ENCODE assay signal across 29 cellular contexts in the genomic region with DNA sequence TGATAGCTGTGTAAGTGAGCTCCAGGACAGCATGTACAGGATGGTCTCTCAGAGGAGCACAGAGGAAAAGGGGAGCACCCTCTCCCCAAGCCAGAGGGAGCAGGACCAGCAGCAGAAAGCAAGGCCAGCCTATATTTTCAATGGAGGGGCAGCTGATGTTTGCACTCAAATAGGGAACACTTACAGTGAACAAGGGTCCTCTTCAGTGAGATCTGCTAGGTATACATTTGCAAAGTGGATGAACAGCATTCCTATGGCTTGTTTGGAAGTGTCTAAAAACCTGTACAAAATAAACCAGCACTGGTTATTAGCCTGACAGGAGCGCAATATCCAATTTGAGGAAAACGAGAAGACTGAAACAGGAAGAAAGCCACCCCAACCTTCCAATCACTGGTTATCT. TPM values are rescaled to one million over a fixed set of nuclear protein-coding genes. Genes with fewer than 3 reads are reported as not detected.
"Had no signal": no experiment of that assay in that cellular context is flagged by ENCODE, and none has a peak within 500 bp of the region (broad histone marks: within the 10 kb centered on the region; RNA-seq: fewer than 3 reads in every experiment).

No MANE protein-coding gene starts in this region.

- DNase-seq: activated CD4-positive, alpha-beta T cell treated with anti-CD3 and anti-CD28 coated beads for 36 hours; activated CD4-positive, alpha-beta T cell treated with anti-CD3 and anti-CD28 coated beads, Interleukin-2, amount 10 ng/mL, durations not matched to agents 24 days and 14 days; activated CD4-positive, alpha-beta T cell treated with anti-CD3 and anti-CD28 coated beads, Interleukin-2, amount 50 U/mL, for 48 hours; activated CD4-positive, CD25-positive, alpha-beta regulatory T cell; activated CD4-positive, CD25-positive, alpha-beta regulatory T cell treated with anti-CD3 and anti-CD28 coated beads, Interleukin-2, amount 50 U/mL, for 72 hours; activated CD8-positive, alpha-beta memory T cell treated with anti-CD3 and anti-CD28 coated beads for 24 hours; activated CD8-positive, alpha-beta T cell treated with anti-CD3 and anti-CD28 coated beads for 36 hours; activated effector memory CD4-positive, alpha-beta T cell treated with Interleukin-2 at 50 U/mL for 16 hours; activated gamma-delta T cell treated with Interleukin-2 at 50 U/mL for 16 hours; activated naive CD4-positive, alpha-beta T cell treated with anti-CD3 and anti-CD28 coated beads, Interleukin-2, amount 50 U/mL, for 16 hours; activated naive CD4-positive, alpha-beta T cell treated with Interleukin-2 at 50 U/mL for 16 hours; activated T-cell treated with anti-CD3 and anti-CD28 coated beads, Interleukin-2, amount 50 U/mL, for 4 hours; amniotic stem cell; anterior cingulate cortex; body of pancreas; caudate nucleus; cortex of kidney; dermis blood vessel endothelial cell; effector CD4-positive, alpha-beta T cell; effector memory CD8-positive, alpha-beta T cell; erythroblast; foreskin keratinocyte; gastrocnemius medialis; glutamatergic neuron; T-helper 2 cell had no signal

- H3K27me3 ChIP-seq: body of pancreas, esophagus muscularis mucosa, foreskin keratinocyte, gastrocnemius medialis had no signal

- H3K27ac Mint-ChIP-seq: activated CD4-positive, alpha-beta T cell treated with anti-CD3 and anti-CD28 coated beads for 36 hours; activated CD4-positive, alpha-beta T cell treated with anti-CD3 and anti-CD28 coated beads, Interleukin-2, amount 10 ng/mL, durations not matched to agents 24 days and 14 days; activated CD8-positive, alpha-beta T cell treated with anti-CD3 and anti-CD28 coated beads for 36 hours; activated naive CD8-positive, alpha-beta T cell; activated T-helper 17 cell treated with anti-CD3 and anti-CD28 coated beads, Interleukin-2, amount 50 U/mL, for 72 hours had no signal

- H3K9me3 Mint-ChIP-seq: activated CD4-positive, alpha-beta T cell treated with anti-CD3 and anti-CD28 coated beads, Interleukin-2, amount 10 ng/mL, durations not matched to agents 24 days and 14 days; activated CD8-positive, alpha-beta T cell treated with anti-CD3 and anti-CD28 coated beads for 36 hours; activated T-cell treated with anti-CD3 and anti-CD28 coated beads, Interleukin-2, amount 50 U/mL, for 4 hours; activated T-helper 17 cell treated with anti-CD3 and anti-CD28 coated beads, Interleukin-2, amount 50 U/mL, for 72 hours; effector memory CD8-positive, alpha-beta T cell had no signal

- H3K4me1 ChIP-seq: body of pancreas, foreskin keratinocyte had no signal

- H3K4me1 Mint-ChIP-seq: activated CD4-positive, alpha-beta T cell treated with anti-CD3 and anti-CD28 coated beads for 36 hours; activated CD4-positive, alpha-beta T cell treated with anti-CD3 and anti-CD28 coated beads, Interleukin-2, amount 10 ng/mL, durations not matched to agents 24 days and 14 days; activated T-helper 17 cell treated with anti-CD3 and anti-CD28 coated beads, Interleukin-2, amount 50 U/mL, for 72 hours had no signal

- H3K27me3 Mint-ChIP-seq: activated CD4-positive, alpha-beta T cell treated with anti-CD3 and anti-CD28 coated beads for 36 hours; activated CD4-positive, alpha-beta T cell treated with anti-CD3 and anti-CD28 coated beads, Interleukin-2, amount 10 ng/mL, durations not matched to agents 24 days and 14 days; activated CD8-positive, alpha-beta T cell treated with anti-CD3 and anti-CD28 coated beads for 36 hours; activated naive CD8-positive, alpha-beta T cell; activated T-helper 17 cell treated with anti-CD3 and anti-CD28 coated beads, Interleukin-2, amount 50 U/mL, for 72 hours; effector memory CD8-positive, alpha-beta T cell had no signal

- H3K4me3 Mint-ChIP-seq: activated CD4-positive, alpha-beta T cell treated with anti-CD3 and anti-CD28 coated beads for 36 hours; activated CD4-positive, alpha-beta T cell treated with anti-CD3 and anti-CD28 coated beads, Interleukin-2, amount 10 ng/mL, durations not matched to agents 24 days and 14 days; activated CD8-positive, alpha-beta T cell treated with anti-CD3 and anti-CD28 coated beads for 36 hours; activated naive CD8-positive, alpha-beta T cell; activated T-cell treated with anti-CD3 and anti-CD28 coated beads, Interleukin-2, amount 50 U/mL, for 4 hours; activated T-helper 17 cell treated with anti-CD3 and anti-CD28 coated beads, Interleukin-2, amount 50 U/mL, for 72 hours; effector memory CD8-positive, alpha-beta T cell had no signal

- H3K27ac ChIP-seq: body of pancreas, esophagus muscularis mucosa, foreskin keratinocyte, gastrocnemius medialis had no signal

- ATAC-seq: activated CD4-positive, alpha-beta T cell treated with anti-CD3 and anti-CD28 coated beads for 36 hours; activated CD8-positive, alpha-beta T cell treated with anti-CD3 and anti-CD28 coated beads for 36 hours; activated T-helper 17 cell treated with anti-CD3 and anti-CD28 coated beads, Interleukin-2, amount 50 U/mL, for 72 hours; body of pancreas; effector memory CD8-positive, alpha-beta T cell; foreskin keratinocyte; gastrocnemius medialis had no signal

- H3K4me3 ChIP-seq: body of pancreas, esophagus muscularis mucosa, gastrocnemius medialis had no signal

- H3K9me3 ChIP-seq: body of pancreas, esophagus muscularis mucosa, gastrocnemius medialis had no signal

RNA-seq across cellular contexts. Expression of a gene that starts 17.6 kb away (rescaled TPM):
- total RNA-seq: activated CD8-positive, alpha-beta T cell treated with anti-CD3 and anti-CD28 coated beads for 36 hours; dermis blood vessel endothelial cell had no signal

RNA-seq across cellular contexts. Expression of a gene that starts 57.8 kb away (rescaled TPM):
- total RNA-seq: activated CD4-positive, alpha-beta T cell treated with anti-CD3 and anti-CD28 coated beads for 36 hours; activated CD4-positive, alpha-beta T cell treated with anti-CD3 and anti-CD28 coated beads, Interleukin-2, amount 10 ng/mL, durations not matched to agents 24 days and 14 days; activated CD8-positive, alpha-beta T cell treated with anti-CD3 and anti-CD28 coated beads for 36 hours; activated T-helper 17 cell treated with anti-CD3 and anti-CD28 coated beads, Interleukin-2, amount 50 U/mL, for 72 hours; foreskin keratinocyte; T-helper 1 cell treated with Interleukin-12 subunit alpha and Interleukin-12 subunit beta and Interleukin-4 antibody, amounts not matched to agents 30 ng/mL and 1 ng/mL, for 36 hours had no signal
- polyA plus RNA-seq: foreskin keratinocyte had no signal
